ENCODE assay signal across 10 cellular contexts in the genomic region with DNA sequence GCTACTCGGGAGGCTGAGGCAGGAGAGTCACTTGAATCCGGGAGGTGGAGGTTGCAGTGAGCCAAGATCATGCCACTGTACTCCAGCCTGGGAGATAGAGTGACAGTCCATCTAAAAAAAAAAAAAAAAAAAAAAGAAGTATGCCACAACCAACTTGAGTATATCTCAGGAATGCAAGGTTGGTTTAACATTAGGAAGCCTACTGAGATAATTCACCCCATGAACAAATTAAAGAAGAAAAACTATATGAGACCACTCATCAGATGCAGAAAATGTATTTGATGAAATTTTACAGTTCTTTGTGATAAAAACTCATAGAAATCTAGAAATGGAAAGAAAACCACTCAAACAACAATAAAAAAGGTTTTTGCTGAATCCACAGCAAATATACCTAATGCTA.
"Had no signal": no experiment of that assay in that cellular context is flagged by ENCODE, and none has a peak within 500 bp of the region (broad histone marks: within the 10 kb centered on the region; RNA-seq: fewer than 3 reads in every experiment).

No MANE protein-coding gene starts in this region.

- H3K27ac ChIP-seq: HL-60 had no signal

- H2AFZ ChIP-seq: GM23338 had no signal

- H3K27ac Mint-ChIP-seq: GM23338, H9, HFFc6, IgD-negative memory B cell had no signal

- H3K4me3 ChIP-seq: GM23338 had no signal

- ATAC-seq: GM23338, HepG2 had no signal

- H3K4me1 Mint-ChIP-seq: IgD-negative memory B cell had no signal

- FAIRE-seq: H1, H54, HepG2 had no signal

- H3K4me2 ChIP-seq: GM23338 had no signal

- H3K27me3 Mint-ChIP-seq: IgD-negative memory B cell had no signal

- H3K4me3 Mint-ChIP-seq: GM23338, H9, HFFc6, IgD-negative memory B cell had no signal

- DNase-seq: H9, HCEC 1CT, HFFc6, KG1 had no signal
